In the genomic region with DNA sequence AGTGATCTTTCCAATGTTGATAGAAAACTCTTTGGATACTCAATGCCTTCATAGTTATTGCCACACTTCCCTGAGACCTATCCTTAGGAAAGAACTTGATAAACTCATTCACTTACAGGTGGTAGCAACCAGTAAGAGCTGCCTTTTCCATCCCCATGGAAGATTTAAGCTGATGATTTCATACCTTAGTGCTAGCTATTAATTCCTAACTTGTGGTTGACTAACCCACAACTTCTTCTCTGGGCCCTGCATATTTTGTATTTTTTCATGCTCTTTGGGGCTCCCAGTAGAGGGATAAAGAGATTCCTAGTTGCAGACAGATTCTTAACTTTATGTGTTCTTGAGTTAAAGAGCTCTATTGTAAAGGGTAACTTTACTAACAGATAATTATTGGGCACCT, we compare ENCODE assay signal across 33 cellular contexts. TPM values are rescaled to one million over a fixed set of nuclear protein-coding genes. Genes with fewer than 3 reads are reported as not detected.
"Had no signal": no experiment of that assay in that cellular context is flagged by ENCODE, and none has a peak within 500 bp of the region (broad histone marks: within the 10 kb centered on the region; RNA-seq: fewer than 3 reads in every experiment).

No MANE protein-coding gene starts in this region.

- H3K36me3 Mint-ChIP-seq: immature natural killer cell had no signal

- ATAC-seq: effector memory CD8-positive, alpha-beta T cell; esophagus mucosa; gastrocnemius medialis; heart right ventricle; left cardiac atrium; left lung; left ventricle myocardium superior; lower lobe of right lung had no signal

- H3K9me3 Mint-ChIP-seq: effector memory CD8-positive, alpha-beta T cell; immature natural killer cell had no signal

- H3K9me3 ChIP-seq: colonic mucosa, gastrocnemius medialis, lower lobe of right lung had no signal

- H3K4me2 ChIP-seq: hepatocyte had no signal

- H3K27ac ChIP-seq: colonic mucosa, epithelial cell of prostate, esophagus squamous epithelium, gastrocnemius medialis, heart right ventricle, hepatocyte, left lung, lower lobe of right lung had no signal

- H3K27me3 ChIP-seq: colonic mucosa had no signal

- H3K4me1 ChIP-seq: colonic mucosa, esophagus squamous epithelium, gastrocnemius medialis, heart right ventricle, left lung, lower lobe of right lung had no signal

- H3K4me3 ChIP-seq: colonic mucosa, esophagus squamous epithelium, gastrocnemius medialis, heart right ventricle, hepatocyte, left lung, lower lobe of right lung had no signal

- H2AFZ ChIP-seq: hepatocyte had no signal

- H3K4me1 Mint-ChIP-seq: immature natural killer cell had no signal

- H3K36me3 ChIP-seq: colonic mucosa, esophagus squamous epithelium, gastrocnemius medialis, heart right ventricle, left lung, lower lobe of right lung had no signal

- H3K27ac Mint-ChIP-seq: dendritic cell treated with granulocyte-macrophage colony-stimulating factor and Interleukin-4, amounts not matched to agents 40 ng/mL and 50 ng/mL, for 4 days; effector memory CD8-positive, alpha-beta T cell; endodermal cell; immature natural killer cell had no signal

- DNase-seq: colonic mucosa; cortex of kidney; effector CD8-positive, alpha-beta T cell; effector memory CD8-positive, alpha-beta T cell; endodermal cell; erythroblast; esophagus squamous epithelium; foreskin fibroblast; foreskin melanocyte; gastrocnemius medialis; heart right ventricle; hypothalamus; immature natural killer cell; islet precursor cell; kidney; kidney glomerular epithelial cell; left cardiac atrium; left lung; left ventricle myocardium superior; lower lobe of right lung; mesendoderm; midbrain had no signal

- H3K4me3 Mint-ChIP-seq: dendritic cell treated with granulocyte-macrophage colony-stimulating factor and Interleukin-4, amounts not matched to agents 40 ng/mL and 50 ng/mL, for 4 days; effector memory CD8-positive, alpha-beta T cell; endodermal cell; immature natural killer cell had no signal

- H3K79me2 ChIP-seq: hepatocyte had no signal

RNA-seq across cellular contexts. Expression of a gene that starts 25.2 kb away (rescaled TPM):
- total RNA-seq: chondrocyte, colonic mucosa, dermis microvascular lymphatic vessel endothelial cell, esophagus mucosa, esophagus squamous epithelium, gastrocnemius medialis, glomerular endothelial cell, heart right ventricle, hepatocyte, left cardiac atrium, left lung, left ventricle myocardium superior, lower leg skin, lower lobe of right lung, lung microvascular endothelial cell, mononuclear cell, mucosa of gallbladder had no signal
- polyA plus RNA-seq: heart right ventricle, hepatocyte, immature natural killer cell had no signal
